Comparison of ENCODE assay signal across 6 cellular contexts in genomic region chr5:128951301-128951700, GRCh38. TPM values are rescaled to one million over a fixed set of nuclear protein-coding genes. Genes with fewer than 3 reads are reported as not detected.
"Had no signal": no experiment of that assay in that cellular context is flagged by ENCODE, and none has a peak within 500 bp of the region (broad histone marks: within the 10 kb centered on the region; RNA-seq: fewer than 3 reads in every experiment).

No MANE protein-coding gene starts in this region.

RNA-seq across cellular contexts. Expression of gene SLC27A6, which starts 14.0 kb away (rescaled TPM):
- total RNA-seq: OCI-LY7, PC-3, PC-9, Peyer's patch, RPMI7951, SK-MEL-5 had no signal
